9 cellular contexts compared by ENCODE assay signal in the genomic region with DNA sequence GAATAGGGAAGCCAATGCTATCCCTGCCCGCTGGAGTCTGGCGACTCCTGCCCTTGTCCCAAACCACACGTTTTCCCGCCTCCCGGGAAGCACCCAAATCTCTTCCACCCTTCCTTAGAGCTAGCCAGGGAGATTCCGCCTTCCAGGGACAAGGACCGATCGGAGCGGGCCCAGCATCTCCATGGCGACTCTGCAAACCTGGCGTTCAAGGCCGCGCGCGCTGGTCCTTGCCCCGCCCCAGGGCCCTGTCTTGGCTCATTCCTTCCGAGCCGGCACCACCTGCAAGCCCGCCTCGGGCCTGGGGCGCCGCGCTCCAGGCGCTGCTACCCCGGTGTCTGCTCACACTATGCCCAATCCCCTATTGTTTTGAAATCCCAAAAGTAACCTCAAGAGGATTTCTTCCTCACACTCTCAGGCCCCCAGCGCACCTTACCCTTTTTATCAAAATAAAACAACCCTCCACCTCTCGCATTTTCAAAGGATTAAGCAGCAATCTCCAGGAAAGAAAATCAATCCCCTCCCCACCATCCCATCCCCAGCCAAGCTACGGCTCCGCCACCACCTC.
DNase-seq lines count a peak whose midpoint lies in the region; ATAC-seq and TF ChIP-seq lines count a peak whose summit lies in the region.
"Had no signal": no experiment of that assay in that cellular context is flagged by ENCODE, and none has a peak within 500 bp of the region (broad histone marks: within the 10 kb centered on the region; RNA-seq: fewer than 3 reads in every experiment).

No MANE protein-coding gene starts in this region.

- no CpG with 5 or more reads among the region's 29 CpGs for WGBS in iPS DF 6.9 (ENCODE audit: insufficient coverage, insufficient read length)

- H3K27me3 ChIP-seq in iPS DF 6.9 (ENCODE audit: control insufficient read depth, insufficient read depth, low read length): peaks cover 47% of the 10 kb centered on the region

- peak overlapping the region; percentile 14 for H3K4me3 Mint-ChIP-seq in T-helper 1 cell treated with Interleukin-12 subunit alpha and Interleukin-12 subunit beta and Interleukin-4 antibody, amounts not matched to agents 30 μg/mL and 1 μg/mL, for 36 hours
- H3K4me3 Mint-ChIP-seq in stimulated activated naive B cell treated with anti-CD40 and anti-IgM and Interleukin-4, amounts not matched to agents 10 μg/mL and 1 μg/mL and 100 μg/mL, for 72 hours: peak overlapping the region; percentile 69 to 82

- H3K9me3 ChIP-seq in iPS DF 6.9 (ENCODE audit: control insufficient read depth, insufficient read depth, low read length): no peaks in the 10 kb centered on the region

- DNase-seq in T-helper 1 cell (no peak), iPS DF 6.9 (ENCODE audit: low read depth, low spot score) (no peak), NCI-H774 (lab: John Stamatoyannopoulos, UW) (no peak)
- DNase-seq in stimulated activated naive B cell treated with anti-CD40 and anti-IgM and Interleukin-4, amounts not matched to agents 10 μg/mL and 1 μg/mL and 100 μg/mL, for 72 hours: no peak

- no peak for TF ChIP-seq CTCF in VCaP (conservative IDR thresholded peaks at IDR 0.05)

- H3K27me3 Mint-ChIP-seq in T-helper 1 cell treated with Interleukin-12 subunit alpha and Interleukin-12 subunit beta and Interleukin-4 antibody, amounts not matched to agents 30 μg/mL and 1 μg/mL, for 36 hours (ENCODE audit: low read depth): peaks cover 86% of the 10 kb centered on the region
- H3K27me3 Mint-ChIP-seq in stimulated activated naive B cell treated with anti-CD40 and anti-IgM and Interleukin-4, amounts not matched to agents 10 μg/mL and 1 μg/mL and 100 μg/mL, for 72 hours: peaks cover 58 to 88% of the 10 kb centered on the region in 2 donors

- H3K4me3 ChIP-seq in iPS DF 6.9 (ENCODE audit: low read length): peak overlapping the region; percentile 51; the same call in 1 of the 2 replicates

- peaks cover 6% of the 10 kb centered on the region for H3K4me1 Mint-ChIP-seq in T-helper 1 cell treated with Interleukin-12 subunit alpha and Interleukin-12 subunit beta and Interleukin-4 antibody, amounts not matched to agents 30 μg/mL and 1 μg/mL, for 36 hours (ENCODE audit: low read depth)
- H3K4me1 Mint-ChIP-seq in stimulated activated naive B cell treated with anti-CD40 and anti-IgM and Interleukin-4, amounts not matched to agents 10 μg/mL and 1 μg/mL and 100 μg/mL, for 72 hours: peaks cover 11 to 22% of the 10 kb centered on the region in 2 donors

- ATAC-seq in stimulated activated naive B cell treated with anti-CD40 and anti-IgM and Interleukin-4, amounts not matched to agents 10 μg/mL and 1 μg/mL and 100 μg/mL, for 72 hours (replicated peaks): peak; percentile 16 to 38
- ATAC-seq in HG02763 (IDR thresholded peaks at IDR 0.05; ENCODE audit: unreplicated experiment) (no peak), GM21447 (IDR thresholded peaks at IDR 0.05; ENCODE audit: unreplicated experiment) (no peak)

- H3K36me3 ChIP-seq in iPS DF 6.9 (ENCODE audit: control insufficient read depth, insufficient read depth, low read length): no peaks in the 10 kb centered on the region

- no peaks in the 10 kb centered on the region for H3K36me3 Mint-ChIP-seq in T-helper 1 cell treated with Interleukin-12 subunit alpha and Interleukin-12 subunit beta and Interleukin-4 antibody, amounts not matched to agents 30 μg/mL and 1 μg/mL, for 36 hours (ENCODE audit: low read depth)
- H3K36me3 Mint-ChIP-seq in stimulated activated naive B cell treated with anti-CD40 and anti-IgM and Interleukin-4, amounts not matched to agents 10 μg/mL and 1 μg/mL and 100 μg/mL, for 72 hours: no peaks in the 10 kb centered on the region
- H3K36me3 Mint-ChIP-seq: CD4-positive, CD25-positive, alpha-beta regulatory T cell had no signal

- no peaks in the 10 kb centered on the region for H3K9me3 Mint-ChIP-seq in T-helper 1 cell treated with Interleukin-12 subunit alpha and Interleukin-12 subunit beta and Interleukin-4 antibody, amounts not matched to agents 30 μg/mL and 1 μg/mL, for 36 hours
- H3K9me3 Mint-ChIP-seq in stimulated activated naive B cell treated with anti-CD40 and anti-IgM and Interleukin-4, amounts not matched to agents 10 μg/mL and 1 μg/mL and 100 μg/mL, for 72 hours: no peaks in the 10 kb centered on the region

- H3K27ac Mint-ChIP-seq in T-helper 1 cell treated with Interleukin-12 subunit alpha and Interleukin-12 subunit beta and Interleukin-4 antibody, amounts not matched to agents 30 μg/mL and 1 μg/mL, for 36 hours: no peak overlapping the region
- no peak overlapping the region for H3K27ac Mint-ChIP-seq in stimulated activated naive B cell treated with anti-CD40 and anti-IgM and Interleukin-4, amounts not matched to agents 10 μg/mL and 1 μg/mL and 100 μg/mL, for 72 hours
- H3K27ac Mint-ChIP-seq: CD4-positive, CD25-positive, alpha-beta regulatory T cell had no signal

- no peaks in the 10 kb centered on the region for H3K4me1 ChIP-seq in iPS DF 6.9 (ENCODE audit: control insufficient read depth, insufficient read depth, low read length)

- peak overlapping the region; percentile 67 for H3K27ac ChIP-seq in VCaP
- H3K27ac ChIP-seq in iPS DF 6.9 (ENCODE audit: low read length): no peak overlapping the region

Comparison
In these comparisons a context has a peak if more than half of its experiments do, and no peak if none do; other contexts are left out.
1. ATAC-seq: peak in stimulated activated naive B cell treated with anti-CD40 and anti-IgM and Interleukin-4, amounts not matched to agents 10 μg/mL and 1 μg/mL and 100 μg/mL, for 72 hours (2 of 2); none in HG02763 (single experiment) and GM21447 (single experiment).